In the genomic region with DNA sequence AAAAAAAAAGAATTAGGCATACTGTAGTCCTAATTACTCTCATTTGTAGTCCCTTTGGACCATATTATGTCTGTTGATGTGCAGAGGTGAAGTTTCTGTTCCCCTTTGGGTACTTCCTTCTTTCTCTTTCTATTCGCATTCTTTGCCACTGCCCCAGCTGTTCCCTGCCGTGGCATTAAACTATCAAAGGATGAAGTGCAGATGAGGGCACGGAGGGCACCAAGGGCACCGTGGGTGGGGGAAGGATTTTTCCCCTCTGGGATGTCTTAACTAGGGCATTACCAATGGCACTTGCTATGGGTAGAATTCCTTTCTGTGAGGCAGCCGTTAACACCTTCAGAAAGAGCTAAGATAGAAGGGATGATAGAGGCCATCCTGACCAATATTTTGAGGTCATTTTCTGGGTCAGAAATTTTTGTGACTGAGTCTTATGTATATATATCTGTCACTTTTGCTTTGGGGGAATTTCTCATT, we compare ENCODE assay signal across 9 cellular contexts. TPM values are rescaled to one million over a fixed set of nuclear protein-coding genes. Genes with fewer than 3 reads are reported as not detected.
A peak's percentile ranks its signal among the peaks of the same experiment; 100 is the strongest.
DNase-seq lines count a peak whose midpoint lies in the region; ATAC-seq and TF ChIP-seq lines count a peak whose summit lies in the region.
"Had no signal": no experiment of that assay in that cellular context is flagged by ENCODE, and none has a peak within 500 bp of the region (broad histone marks: within the 10 kb centered on the region; RNA-seq: fewer than 3 reads in every experiment).

No MANE protein-coding gene starts in this region.

- H3K36me3 ChIP-seq in OCI-LY7 (ENCODE audit: insufficient read depth, low read length) (no peaks in the 10 kb centered on the region), spleen (no peaks in the 10 kb centered on the region)

- H3K4me3 ChIP-seq in OCI-LY7 (ENCODE audit: low read depth, low read length, poor library complexity, severe bottlenecking): peak overlapping the region; percentile 31
- H3K4me3 ChIP-seq in spleen: no peak overlapping the region

- no peak for DNase-seq in activated CD8-positive, alpha-beta memory T cell treated with anti-CD3 and anti-CD28 coated beads, Interleukin-2, amount 10 ng/mL, durations not matched to agents 7 days and 5 days
- DNase-seq in activated CD8-positive, alpha-beta memory T cell treated with anti-CD3 and anti-CD28 coated beads, Interleukin-2, amount 50 U/mL, for 48 hours: no peak
- peak; percentile 90 for DNase-seq in OCI-LY7 (ENCODE audit: low spot score)
- DNase-seq in stimulated activated naive CD8-positive, alpha-beta T cell treated with anti-CD3 and anti-CD28 coated beads, Interleukin-15, Interleukin-2, amounts not matched to agents 100 U/mL and 50 U/mL, for 24 hours: peak; percentile 47
- no peak for DNase-seq in SK-N-DZ (ENCODE audit: low spot score)
- no peak for DNase-seq in GDM1 (lab: John Stamatoyannopoulos, UW)
- no peak for DNase-seq in spleen

- TF ChIP-seq CTCF in OCI-LY7 (conservative IDR thresholded peaks at IDR 0.05; ENCODE audit: low read length): no peak
- TF ChIP-seq CTCF in spleen (IDR thresholded peaks at IDR 0.05 in 8 of 11, conservative IDR thresholded peaks at IDR 0.05 in 3 of 11): no peak

- TF ChIP-seq POLR2A in spleen (IDR thresholded peaks at IDR 0.05): no peak

- no peaks in the 10 kb centered on the region for H3K9me2 ChIP-seq in OCI-LY7 (ENCODE audit: insufficient read depth, low read length)

- WGBS in spleen, 5 donors: 20 to 28% (median 24%) methylated on average over 5 of the region's 5 CpGs

- H3K27ac Mint-ChIP-seq in activated CD8-positive, alpha-beta memory T cell treated with anti-CD3 and anti-CD28 coated beads, Interleukin-2, amount 10 ng/mL, durations not matched to agents 7 days and 5 days: peak overlapping the region; percentile 54

- peaks cover 4% of the 10 kb centered on the region; the same call in 1 of the 2 replicates for H4K20me1 ChIP-seq in OCI-LY7 (ENCODE audit: insufficient read depth, low read length)

- H3K27me3 Mint-ChIP-seq in activated CD8-positive, alpha-beta memory T cell treated with anti-CD3 and anti-CD28 coated beads, Interleukin-2, amount 10 ng/mL, durations not matched to agents 7 days and 5 days: peaks cover 10% of the 10 kb centered on the region

- no peaks in the 10 kb centered on the region for H3K36me3 Mint-ChIP-seq in activated CD8-positive, alpha-beta memory T cell treated with anti-CD3 and anti-CD28 coated beads, Interleukin-2, amount 10 ng/mL, durations not matched to agents 7 days and 5 days

- no TSS peak for BruUV-seq in OCI-LY7 (replicated peaks; lab: Mats Ljungman, UMichigan)

- H3K27ac ChIP-seq in OCI-LY7 (ENCODE audit: low read depth, low read length, poor library complexity, severe bottlenecking): peak overlapping the region; percentile 21
- H3K27ac ChIP-seq in spleen: peak overlapping the region in 4 of 8 donors; percentile 22 to 42 (median 37)
- H3K27ac ChIP-seq: epithelial cell of prostate had no signal

- peak; percentile 54 for ATAC-seq in activated CD8-positive, alpha-beta memory T cell treated with anti-CD3 and anti-CD28 coated beads, Interleukin-2, amount 10 ng/mL, durations not matched to agents 7 days and 5 days
- peak; percentile 78 for ATAC-seq in HG02970 (IDR thresholded peaks at IDR 0.05; ENCODE audit: low FRiP score, unreplicated experiment)
- peak; percentile 47 for ATAC-seq in stimulated activated naive CD8-positive, alpha-beta T cell treated with anti-CD3 and anti-CD28 coated beads, Interleukin-15, Interleukin-2, amounts not matched to agents 100 U/mL and 50 U/mL, for 24 hours

- peaks cover 22% of the 10 kb centered on the region for H3K4me1 Mint-ChIP-seq in activated CD8-positive, alpha-beta memory T cell treated with anti-CD3 and anti-CD28 coated beads, Interleukin-2, amount 10 ng/mL, durations not matched to agents 7 days and 5 days

- CTCF ChIA-PET in activated CD8-positive, alpha-beta memory T cell treated with anti-CD3 and anti-CD28 coated beads, Interleukin-2, amount 10 ng/mL, durations not matched to agents 7 days and 5 days (lab: Charles Lee): interaction anchor here (0.6 to 7.2 kb wide), 8 partner anchors 15 to 232 kb away, joined by 3 to 48 read pairs (median 4); no protein-coding TSS in a partner anchor
- CTCF ChIA-PET in OCI-LY7 (lab: Charles Lee; ENCODE audit: unreplicated experiment): no interaction called here

- intact Hi-C loops in OCI-LY7 (cut with micrococcal nuclease; ENCODE audit: unreplicated experiment): loop anchor here (1.0 to 5.0 kb wide), 3 partner anchors 16 to 627 kb away; a partner anchor contains a TSS
- intact Hi-C loops in spleen (cut with DNase I; ENCODE audit: low total_unique reads): no loop called here

- no peaks in the 10 kb centered on the region for H3K9me3 Mint-ChIP-seq in activated CD8-positive, alpha-beta memory T cell treated with anti-CD3 and anti-CD28 coated beads, Interleukin-2, amount 10 ng/mL, durations not matched to agents 7 days and 5 days (ENCODE audit: low read depth)

- H2AFZ ChIP-seq in OCI-LY7 (ENCODE audit: low read length): no peak overlapping the region

- POLR2A ChIA-PET in OCI-LY7 (lab: Charles Lee): interaction anchor here (1.2 kb wide), 1 partner anchor 10 kb away, joined by 3 read pairs; no protein-coding TSS in a partner anchor

- H3K4me1 ChIP-seq in OCI-LY7 (ENCODE audit: insufficient read depth, low read length, poor library complexity, severe bottlenecking): peaks cover 81% of the 10 kb centered on the region
- peaks cover 3 to 74% (median 50%) of the 10 kb centered on the region in 6 donors for H3K4me1 ChIP-seq in spleen

- H3K9me3 ChIP-seq in OCI-LY7 (ENCODE audit: low read length): no peaks in the 10 kb centered on the region
- H3K9me3 ChIP-seq in spleen: no peaks in the 10 kb centered on the region

- H3K4me3 Mint-ChIP-seq in activated CD8-positive, alpha-beta memory T cell treated with anti-CD3 and anti-CD28 coated beads, Interleukin-2, amount 10 ng/mL, durations not matched to agents 7 days and 5 days: peak overlapping the region; percentile 49

- no peaks in the 10 kb centered on the region for H3K27me3 ChIP-seq in spleen (replicated peaks in 1 of 7)

- peak overlapping the region; percentile 77 for H3K4me2 ChIP-seq in OCI-LY7 (ENCODE audit: low read length)

- H3K79me2 ChIP-seq in OCI-LY7 (ENCODE audit: insufficient read depth, low read depth, low read length): no peaks in the 10 kb centered on the region

RNA-seq across cellular contexts. Expression of a gene that starts 4.9 kb away (rescaled TPM):
- 10 to 100 TPM; 85.7 to 93.8 TPM for total RNA-seq in activated CD8-positive, alpha-beta memory T cell treated with anti-CD3 and anti-CD28 coated beads, Interleukin-2, amount 10 ng/mL, durations not matched to agents 7 days and 5 days
- total RNA-seq in OCI-LY7 (2014; rRNA removed; shearing (Covaris generic)): 14.5 and 16.3 TPM in 2 replicates
- total RNA-seq in OCI-LY7 (2022) (39.9 and 46.5 TPM in 2 replicates), spleen (100 to 1,000 TPM in 5 of 7 donors, 10 to 100 TPM in 2; 82.0 to 129 (median 104) TPM)
- 6.2 and 9.1 TPM in 2 replicates for polyA plus RNA-seq in SK-N-DZ (2014; cell fraction: cytosol; rRNA removed)
- polyA plus RNA-seq in SK-N-DZ (2014; cell fraction: nucleus; rRNA removed): 10.9 and 15.0 TPM in 2 replicates
- polyA plus RNA-seq in spleen: 10 to 100 TPM; 42.2 to 68.1 (median 53.4) TPM

RNA-seq across cellular contexts. Expression of a gene that starts 44.4 kb away (rescaled TPM):
- total RNA-seq in activated CD8-positive, alpha-beta memory T cell treated with anti-CD3 and anti-CD28 coated beads, Interleukin-2, amount 10 ng/mL, durations not matched to agents 7 days and 5 days: 10 to 100 TPM in 1 of 2 experiments, 1 to 10 TPM in 1; 9.5 to 12.7 TPM
- total RNA-seq in OCI-LY7 (2014; rRNA removed; shearing (Covaris generic)): 9.7 and 9.8 TPM in 2 replicates
- total RNA-seq in OCI-LY7 (2022): 9.4 and 10.9 TPM in 2 replicates
- polyA plus RNA-seq in SK-N-DZ (2014; cell fraction: cytosol; rRNA removed): 6.8 and 6.9 TPM in 2 replicates
- polyA plus RNA-seq in SK-N-DZ (2014; cell fraction: nucleus; rRNA removed): 3.7 and 4.9 TPM in 2 replicates
- 1 to 10 TPM; 2.4 to 6.6 (median 4.3) TPM for total RNA-seq in spleen
- 1 to 10 TPM in 1 of 3 donors, under 1 TPM in 2; 0.65 to 1.4 (median 0.89) TPM for polyA plus RNA-seq in spleen

Comparison
In these comparisons a context has a peak if more than half of its experiments do, and no peak if none do; other contexts are left out.
1. DNase-seq: peak in OCI-LY7 (single experiment) and stimulated activated naive CD8-positive, alpha-beta T cell treated with anti-CD3 and anti-CD28 coated beads, Interleukin-15, Interleukin-2, amounts not matched to agents 100 U/mL and 50 U/mL, for 24 hours (single experiment); none in activated CD8-positive, alpha-beta memory T cell treated with anti-CD3 and anti-CD28 coated beads, Interleukin-2, amount 10 ng/mL, durations not matched to agents 7 days and 5 days (single experiment), activated CD8-positive, alpha-beta memory T cell treated with anti-CD3 and anti-CD28 coated beads, Interleukin-2, amount 50 U/mL, for 48 hours (single experiment), SK-N-DZ (single experiment), GDM1 (single experiment) and spleen (single experiment).
2. Peak in every context shown above with its lines, with median percentiles within 50 percentile points of each other: ATAC-seq.